In genomic region chr9:76654575-76654974, GRCh38 we compare ENCODE assay signal across 11 cellular contexts.
DNase-seq lines count a peak whose midpoint lies in the region; ATAC-seq and TF ChIP-seq lines count a peak whose summit lies in the region.
"Had no signal": no experiment of that assay in that cellular context is flagged by ENCODE, and none has a peak within 500 bp of the region (broad histone marks: within the 10 kb centered on the region; RNA-seq: fewer than 3 reads in every experiment).

No MANE protein-coding gene starts in this region.

- H3K4me1 ChIP-seq in mammary epithelial cell (ENCODE audit: insufficient read depth, low read length) (peaks cover 23% of the 10 kb centered on the region), lung (ENCODE audit: control insufficient read depth in 2 of 2, insufficient read depth in 2 of 2, low read length in 2 of 2) (peaks cover 0 to 2% of the 10 kb centered on the region in 2 donors)

- H3K79me2 ChIP-seq in mammary epithelial cell (ENCODE audit: insufficient read depth, low read length): no peaks in the 10 kb centered on the region

- H3K36me3 ChIP-seq in mammary epithelial cell (ENCODE audit: insufficient read depth, low read length) (no peaks in the 10 kb centered on the region), lung (ENCODE audit: control insufficient read depth in 2 of 2, insufficient read depth in 2 of 2, low read length in 2 of 2) (no peaks in the 10 kb centered on the region)

- H3K9me3 ChIP-seq in mammary epithelial cell (replicated peaks; ENCODE audit: insufficient read depth, low read length) (no peaks in the 10 kb centered on the region), lung (ENCODE audit: control insufficient read depth in 2 of 2, insufficient read depth in 1 of 2, low read length in 1 of 2) (no peaks in the 10 kb centered on the region)

- intact Hi-C loops in mammary epithelial cell (cut with micrococcal nuclease): loop anchor here (1.0 to 2.0 kb wide), 4 partner anchors 136 to 504 kb away; partner anchors contain the start of genes GCNT1 and RFK

- peak overlapping the region; percentile 32 for H3K4me2 ChIP-seq in mammary epithelial cell (ENCODE audit: insufficient read depth, low read depth, low read length)

- H3K27me3 ChIP-seq in mammary epithelial cell (ENCODE audit: insufficient read depth, low read length): no peaks in the 10 kb centered on the region
- no peaks in the 10 kb centered on the region for H3K27me3 ChIP-seq in lung (ENCODE audit: control insufficient read depth, insufficient read depth)

- 0% methylated on average over 1 of the region's 1 CpG for WGBS in mammary epithelial cell (ENCODE audit: low coverage, missing lambda C conversion rate)
- WGBS in lung, 2 donors: 21 to 59% methylated on average over 1 of the region's 1 CpG

- CTCF ChIA-PET in mammary epithelial cell (lab: Charles Lee; ENCODE audit: low non-redundant PET): interaction anchor here (0.6 kb wide), 1 partner anchor 36 kb away, joined by 4 read pairs; no protein-coding TSS in a partner anchor

- H3K9ac ChIP-seq in mammary epithelial cell (ENCODE audit: insufficient read depth, low read length): peak overlapping the region; percentile 68

- H2AFZ ChIP-seq in mammary epithelial cell (ENCODE audit: low read depth, low read length): no peak overlapping the region

- no TSS peak for BruUV-seq in mammary epithelial cell (replicated peaks; lab: Mats Ljungman, UMichigan)

- no peaks in the 10 kb centered on the region for H4K20me1 ChIP-seq in mammary epithelial cell (ENCODE audit: insufficient read depth, low read length)

- TF ChIP-seq CTCF in mammary epithelial cell (conservative IDR thresholded peaks at IDR 0.05 in 1 of 2, IDR thresholded peaks at IDR 0.05 in 1 of 2; ENCODE audit: extremely low read depth in 1 of 2, insufficient read depth in 1 of 2, low read depth in 1 of 2, low read length in 2 of 2): no peak
- TF ChIP-seq CTCF in lung (IDR thresholded peaks at IDR 0.05; ENCODE audit: control extremely low read depth, extremely low read depth): no peak

- H3K27ac ChIP-seq in mammary epithelial cell (ENCODE audit: insufficient read depth, low read depth, low read length): peak overlapping the region; percentile 99
- no peak overlapping the region for H3K27ac ChIP-seq in lung (ENCODE audit: low read depth in 1 of 2, low read length in 1 of 2)

- in situ Hi-C loops in ACHN (cut with HindIII; ENCODE audit: low pct_ligation_motif_present, low pct_unique_long_range_greater_than_20kb, low sequenced_read_pairs): no loop called here
- in situ Hi-C loops in mammary epithelial cell (cut with MboI; ENCODE audit: low sequenced_read_pairs in 2 of 2): loop anchor here in 1 of 2 donors (5.0 kb wide), 1 partner anchor 202 kb away; no protein-coding TSS in a partner anchor

- DNase-seq in ACHN (peak; percentile 72), HPDE6-E6E7 (ENCODE audit: extremely low spot score) (peak; percentile 14), mammary epithelial cell (peak; percentile 86), lung (ENCODE audit: low spot score) (no peak), NCI-H2227 (lab: John Stamatoyannopoulos, UW; ENCODE audit: unreplicated experiment) (no peak), NCI-H1930 (lab: John Stamatoyannopoulos, UW) (no peak)
- DNase-seq in activated CD4-positive, alpha-beta T cell treated with anti-CD3 and anti-CD28 coated beads, Interleukin-2, amount 50 U/mL, for 48 hours: no peak
- DNase-seq: activated T-cell treated with anti-CD3 and anti-CD28 coated beads, Interleukin-2, amount 50 U/mL, for 24 hours; H7; NCI-H2107 had no signal

- ATAC-seq in lung (ENCODE audit: insufficient read depth, low FRiP score) (peak; percentile 54), HG03342 (IDR thresholded peaks at IDR 0.05; ENCODE audit: unreplicated experiment) (no peak)

- H3K4me3 ChIP-seq in mammary epithelial cell (replicated peaks in 1 of 3; ENCODE audit: insufficient read depth in 1 of 3, low read depth in 2 of 3, low read length in 3 of 3) (no peak overlapping the region), lung (no peak overlapping the region)

- dilution Hi-C loops in mammary epithelial cell (cut with HindIII; ENCODE audit: low sequenced_read_pairs): loop anchor here (5.0 kb wide), 1 partner anchor 48 kb away; no protein-coding TSS in a partner anchor

Comparison
In these comparisons a context has a peak if more than half of its experiments do, and no peak if none do; other contexts are left out.
1. DNase-seq: peak in ACHN (single experiment), HPDE6-E6E7 (single experiment) and mammary epithelial cell (single experiment); none in lung (single experiment), NCI-H2227 (single experiment), NCI-H1930 (0 of 2) and activated CD4-positive, alpha-beta T cell treated with anti-CD3 and anti-CD28 coated beads, Interleukin-2, amount 50 U/mL, for 48 hours (0 of 2).